In the genomic region with DNA sequence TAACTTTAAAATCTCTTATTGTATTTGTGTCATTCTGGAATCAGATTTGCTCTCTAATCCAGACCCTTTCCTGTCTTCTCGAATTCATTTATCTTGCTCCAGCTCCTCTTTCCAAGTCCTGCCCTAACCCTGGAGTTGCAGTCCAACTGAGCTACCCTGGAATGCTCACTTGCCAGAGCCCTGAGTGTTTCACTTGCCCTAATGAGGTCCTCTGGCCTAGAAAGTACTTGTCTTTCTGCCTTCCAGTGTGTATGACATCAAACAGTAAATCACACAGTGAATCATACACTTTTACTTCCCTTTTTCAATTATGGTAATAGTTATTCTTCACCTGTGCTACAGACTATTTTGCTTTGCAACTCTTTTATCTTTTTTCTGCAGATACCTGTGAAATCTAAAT, we compare ENCODE assay signal across 8 cellular contexts.
DNase-seq lines count a peak whose midpoint lies in the region; ATAC-seq and TF ChIP-seq lines count a peak whose summit lies in the region.

No MANE protein-coding gene starts in this region.

- no peaks in the 10 kb centered on the region for H3K9me3 Mint-ChIP-seq in activated T-helper 17 cell treated with anti-CD3 and anti-CD28 coated beads, Interleukin-2, amount 50 U/mL, for 72 hours
- peaks cover 0 to 4% (median 0%) of the 10 kb centered on the region in 9 donors for H3K9me3 Mint-ChIP-seq in naive thymus-derived CD8-positive, alpha-beta T cell

- H3K4me3 Mint-ChIP-seq in activated T-helper 17 cell treated with anti-CD3 and anti-CD28 coated beads, Interleukin-2, amount 50 U/mL, for 72 hours: peak overlapping the region; percentile 47
- H3K4me3 Mint-ChIP-seq in naive thymus-derived CD8-positive, alpha-beta T cell: peak overlapping the region in 1 of 10 donors; percentile 39

- no peak for TF ChIP-seq CTCF in GM10266 (IDR thresholded peaks at IDR 0.05; ENCODE audit: control insufficient read depth, insufficient read depth, low read depth, missing control alignments)

- DNase-seq in GM10266 (ENCODE audit: extremely low spot score): peak; percentile 41
- DNase-seq in naive thymus-derived CD8-positive, alpha-beta T cell: no peak
- no peak for DNase-seq in RKO (ENCODE audit: low spot score)
- no peak for DNase-seq in NCI-H345 treated with DMSO at 0.1 percent for 48 hours (lab: John Stamatoyannopoulos, UW; ENCODE audit: unreplicated experiment)
- no peak for DNase-seq in activated naive CD4-positive, alpha-beta T cell (lab: John Stamatoyannopoulos, UW)

- ATAC-seq in GM21367 (IDR thresholded peaks at IDR 0.05; ENCODE audit: unreplicated experiment): peak; percentile 98
- ATAC-seq in HG03469 (IDR thresholded peaks at IDR 0.05; ENCODE audit: unreplicated experiment): peak; percentile 97
- ATAC-seq in activated T-helper 17 cell treated with anti-CD3 and anti-CD28 coated beads, Interleukin-2, amount 50 U/mL, for 72 hours (replicated peaks): peak; percentile 88
- ATAC-seq in naive thymus-derived CD8-positive, alpha-beta T cell: peak in 1 of 2 donors; percentile 47

- H3K27ac Mint-ChIP-seq in activated T-helper 17 cell treated with anti-CD3 and anti-CD28 coated beads, Interleukin-2, amount 50 U/mL, for 72 hours: peak overlapping the region; percentile 51
- H3K27ac Mint-ChIP-seq in naive thymus-derived CD8-positive, alpha-beta T cell: peak overlapping the region in 6 of 10 donors; percentile 28 to 87 (median 67)

- H3K27me3 Mint-ChIP-seq in activated T-helper 17 cell treated with anti-CD3 and anti-CD28 coated beads, Interleukin-2, amount 50 U/mL, for 72 hours: no peaks in the 10 kb centered on the region
- no peaks in the 10 kb centered on the region for H3K27me3 Mint-ChIP-seq in naive thymus-derived CD8-positive, alpha-beta T cell

- peaks cover 9% of the 10 kb centered on the region for H3K36me3 Mint-ChIP-seq in activated T-helper 17 cell treated with anti-CD3 and anti-CD28 coated beads, Interleukin-2, amount 50 U/mL, for 72 hours (ENCODE audit: low read depth)
- H3K36me3 Mint-ChIP-seq in naive thymus-derived CD8-positive, alpha-beta T cell: peaks cover 0 to 25% (median 6%) of the 10 kb centered on the region in 3 donors

- H3K4me1 Mint-ChIP-seq in activated T-helper 17 cell treated with anti-CD3 and anti-CD28 coated beads, Interleukin-2, amount 50 U/mL, for 72 hours: peaks cover 27% of the 10 kb centered on the region
- peaks cover 21 to 56% (median 47%) of the 10 kb centered on the region in 4 donors for H3K4me1 Mint-ChIP-seq in naive thymus-derived CD8-positive, alpha-beta T cell

- POLR2A ChIA-PET in naive thymus-derived CD8-positive, alpha-beta T cell (lab: Charles Lee): no interaction called here
